Comparison of ENCODE assay signal across 19 cellular contexts in the genomic region with DNA sequence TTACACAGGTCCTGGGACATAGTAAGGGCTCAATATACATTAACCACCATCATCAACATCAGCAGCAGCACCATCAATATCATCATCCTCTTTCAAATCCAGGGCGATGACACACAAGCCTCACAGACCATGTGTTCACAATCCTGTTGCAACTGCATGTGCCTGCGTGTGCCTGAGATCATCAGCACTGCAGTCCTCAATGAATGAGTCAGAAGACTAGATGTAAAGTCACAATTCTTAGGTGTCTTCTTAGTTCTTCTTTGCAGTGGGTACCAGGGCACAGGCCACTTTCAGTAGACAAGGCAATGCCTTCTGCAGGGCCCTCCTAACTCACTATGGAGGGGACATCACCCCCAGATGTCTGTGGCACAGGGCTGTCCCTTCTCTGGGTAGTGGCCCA.
DNase-seq lines count a peak whose midpoint lies in the region; ATAC-seq, FAIRE-seq and TF ChIP-seq lines count a peak whose summit lies in the region.
"Had no signal": no experiment of that assay in that cellular context is flagged by ENCODE, and none has a peak within 500 bp of the region (broad histone marks: within the 10 kb centered on the region; RNA-seq: fewer than 3 reads in every experiment).

No MANE protein-coding gene starts in this region.

- H3K27me3 ChIP-seq in left lung = peaks cover 0 to 31% of the 10 kb centered on the region in 2 donors

- no peaks in the 10 kb centered on the region for H3K9me3 ChIP-seq in left lung
- H3K9me3 ChIP-seq: sigmoid colon, suprapubic skin had no signal

- no peak for ATAC-seq in left lung
- ATAC-seq: T-cell had no signal

- peak; percentile 17 for DNase-seq in stimulated activated CD4-positive, alpha-beta T cell treated with anti-CD3 and anti-CD28 coated beads, Interleukin-1b, Interleukin-23, amount 100 ng/mL, for 48 hours
- no peak for DNase-seq in stimulated activated CD4-positive, alpha-beta T cell treated with anti-CD3 and anti-CD28 coated beads, Interleukin-4, amount 100 ng/mL, for 4 hours
- DNase-seq in RKO (ENCODE audit: low spot score) = peak; percentile 41
- DNase-seq in fibroblast of mammary gland (ENCODE audit: low read depth) = peak; percentile 5
- DNase-seq in urothelium cell line (ENCODE audit: low spot score) = no peak
- no peak for DNase-seq in occipital lobe (lab: John Stamatoyannopoulos, UW)
- DNase-seq in left lung = no peak
- no peak for DNase-seq in GM10248 (ENCODE audit: extremely low spot score)
- DNase-seq: activated CD4-positive, alpha-beta memory T cell treated with anti-CD3 and anti-CD28 coated beads, Interleukin-2, amount 10 ng/mL, durations not matched to agents 7 days and 5 days; effector memory CD4-positive, alpha-beta T cell; foreskin melanocyte; NCI-H1105; NCI-H2227 treated with DMSO at 0.1 percent for 48 hours; RPMI8226; sigmoid colon; stimulated activated CD4-positive, alpha-beta T cell treated with anti-CD3 and anti-CD28 coated beads, Interleukin-2, amount 100 ng/mL, for 48 hours; T-cell had no signal

- no peak overlapping the region for H3K27ac ChIP-seq in left lung
- H3K27ac ChIP-seq: sigmoid colon, suprapubic skin, VCaP had no signal

- no peaks in the 10 kb centered on the region for H3K4me1 ChIP-seq in left lung
- H3K4me1 ChIP-seq: sigmoid colon, suprapubic skin had no signal

- CTCF ChIA-PET in GM10248 (lab: Yijun Ruan, JAX) = interaction anchor here (0.9 kb wide), 1 partner anchor 478 kb away, joined by 4 read pairs; no protein-coding TSS in a partner anchor

- TF ChIP-seq CTCF in fibroblast of mammary gland (conservative IDR thresholded peaks at IDR 0.05; ENCODE audit: control insufficient read depth, insufficient read depth, low read depth, low read length) = no peak
- no peak for TF ChIP-seq CTCF in left lung (IDR thresholded peaks at IDR 0.05)
- no peak for TF ChIP-seq CTCF in GM10248 (IDR thresholded peaks at IDR 0.05; ENCODE audit: control extremely low read depth, extremely low read depth, low read depth, missing control alignments)

- POLR2A ChIA-PET in GM10248 (lab: Yijun Ruan, JAX) = no interaction called here

- no peaks in the 10 kb centered on the region for H3K36me3 ChIP-seq in left lung
- H3K36me3 ChIP-seq: sigmoid colon, suprapubic skin had no signal

- intact Hi-C loops in left lung (cut with DNase I) = no loop called here

- peak; percentile 99 for FAIRE-seq in urothelium cell line (lab: Jason Lieb, UNC)

- H3K4me3 ChIP-seq in fibroblast of mammary gland (ENCODE audit: control insufficient read depth, low read depth, low read length) (no peak overlapping the region), left lung (no peak overlapping the region)
- H3K4me3 ChIP-seq: sigmoid colon, suprapubic skin had no signal

Comparison
In these comparisons a context has a peak if more than half of its experiments do, and no peak if none do; other contexts are left out.
1. DNase-seq: peak in stimulated activated CD4-positive, alpha-beta T cell treated with anti-CD3 and anti-CD28 coated beads, Interleukin-1b, Interleukin-23, amount 100 ng/mL, for 48 hours (single experiment), RKO (single experiment) and fibroblast of mammary gland (single experiment); none in stimulated activated CD4-positive, alpha-beta T cell treated with anti-CD3 and anti-CD28 coated beads, Interleukin-4, amount 100 ng/mL, for 4 hours (0 of 2), urothelium cell line (single experiment), occipital lobe (single experiment), left lung (0 of 2) and GM10248 (single experiment).